23 cellular contexts compared by ENCODE assay signal in the genomic region with DNA sequence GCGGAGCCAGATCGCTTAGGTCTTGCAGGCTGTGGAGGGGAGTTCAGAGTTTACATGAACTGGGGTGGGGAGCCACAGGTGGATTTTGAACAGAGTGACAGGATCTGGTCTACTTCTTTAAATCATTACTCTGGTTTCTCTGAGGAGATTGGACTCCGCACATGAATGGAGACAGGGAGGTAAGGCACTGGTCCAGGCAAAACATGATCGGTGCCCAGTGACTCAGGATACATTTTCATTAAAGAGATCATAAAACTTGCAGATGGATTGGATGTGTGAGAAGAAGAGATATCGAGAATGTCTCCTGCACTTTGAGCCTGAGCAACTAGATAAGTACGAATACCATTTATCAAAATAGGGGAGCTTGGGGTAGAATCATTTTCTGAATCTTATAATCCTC.
DNase-seq lines count a peak whose midpoint lies in the region; TF ChIP-seq lines count a peak whose summit lies in the region.
"Had no signal": no experiment of that assay in that cellular context is flagged by ENCODE, and none has a peak within 500 bp of the region (broad histone marks: within the 10 kb centered on the region; RNA-seq: fewer than 3 reads in every experiment).

No MANE protein-coding gene starts in this region.

- peak; percentile 44 for DNase-seq in astrocyte of the hippocampus (ENCODE audit: low read depth, low spot score)
- peak; percentile 43 for DNase-seq in fibroblast of mammary gland (ENCODE audit: low read depth)
- no peak for DNase-seq in osteocyte (ENCODE audit: extremely low spot score, unreplicated experiment)
- DNase-seq in neural progenitor cell (ENCODE audit: low spot score) = no peak
- no peak for DNase-seq in SKM-1 (lab: John Stamatoyannopoulos, UW; ENCODE audit: unreplicated experiment)
- no peak for DNase-seq in left ventricle myocardium inferior
- DNase-seq in KBM-7 = no peak
- DNase-seq: AML-193; CD4-positive, alpha-beta T cell; DMS53; NCI-H1092; NCI-H1417 treated with DMSO at 0.1 percent for 48 hours; NCI-H1694 treated with DMSO at 0.1 percent for 48 hours; NCI-H2081 treated with DMSO at 0.1 percent for 48 hours; NCI-H446; NCI-H526; NCI-H82; SHP77 had no signal

- no peak overlapping the region for H3K27ac ChIP-seq in neural progenitor cell
- H3K27ac ChIP-seq in left ventricle myocardium inferior (replicated peaks) = no peak overlapping the region
- H3K27ac ChIP-seq: A549; BLaER1 treated with 17β-estradiol and CSF1 and Interleukin-3, amounts not matched to agents 10 nM and 100 nM; HL-60; RWPE1 had no signal

- no peak overlapping the region for H3K4me3 ChIP-seq in fibroblast of mammary gland (ENCODE audit: control insufficient read depth, low read depth, low read length)
- no peak overlapping the region for H3K4me3 ChIP-seq in neural progenitor cell
- H3K4me3 ChIP-seq in left ventricle myocardium inferior = no peak overlapping the region
- H3K4me3 ChIP-seq: A549; BLaER1 treated with 17β-estradiol and CSF1 and Interleukin-3, amounts not matched to agents 10 nM and 100 nM had no signal

- H3K36me3 ChIP-seq in neural progenitor cell (no peaks in the 10 kb centered on the region), left ventricle myocardium inferior (no peaks in the 10 kb centered on the region)
- H3K36me3 ChIP-seq: BLaER1 treated with 17β-estradiol and CSF1 and Interleukin-3, amounts not matched to agents 10 nM and 100 nM had no signal

- H2AFZ ChIP-seq in neural progenitor cell (replicated peaks) = no peak overlapping the region

- intact Hi-C loops in left ventricle myocardium inferior (cut with micrococcal nuclease) = loop anchor here (10.0 kb wide), 1 partner anchor 731 kb away; no protein-coding TSS in a partner anchor

- H3K4me2 ChIP-seq in neural progenitor cell = no peak overlapping the region
- H3K4me2 ChIP-seq: A549; BLaER1 treated with 17β-estradiol and CSF1 and Interleukin-3, amounts not matched to agents 10 nM and 100 nM had no signal

- H3K27ac Mint-ChIP-seq in osteocyte (ENCODE audit: unreplicated experiment) (peak overlapping the region; percentile 83), neural progenitor cell (no peak overlapping the region)
- H3K27ac Mint-ChIP-seq: CD4-positive, alpha-beta T cell; IgD-negative memory B cell had no signal

- H3K4me3 Mint-ChIP-seq in osteocyte (ENCODE audit: unreplicated experiment) (no peak overlapping the region), neural progenitor cell (no peak overlapping the region)
- H3K4me3 Mint-ChIP-seq: CD4-positive, alpha-beta T cell; IgD-negative memory B cell had no signal

- no peaks in the 10 kb centered on the region for H3F3A ChIP-seq in neural progenitor cell (ENCODE audit: low read depth)

- no peaks in the 10 kb centered on the region for H4K20me1 ChIP-seq in neural progenitor cell (ENCODE audit: low read depth)
- H4K20me1 ChIP-seq: BLaER1 treated with 17β-estradiol and CSF1 and Interleukin-3, amounts not matched to agents 10 nM and 100 nM had no signal

- H3K79me2 ChIP-seq in neural progenitor cell (ENCODE audit: low read depth) = no peaks in the 10 kb centered on the region

- no peaks in the 10 kb centered on the region for H3K4me1 ChIP-seq in neural progenitor cell
- peaks cover 38% of the 10 kb centered on the region for H3K4me1 ChIP-seq in left ventricle myocardium inferior
- H3K4me1 ChIP-seq: A549; BLaER1 treated with 17β-estradiol and CSF1 and Interleukin-3, amounts not matched to agents 10 nM and 100 nM had no signal

- H3K9me3 Mint-ChIP-seq in osteocyte (ENCODE audit: unreplicated experiment) (no peaks in the 10 kb centered on the region), neural progenitor cell (no peaks in the 10 kb centered on the region)
- H3K9me3 Mint-ChIP-seq: CD4-positive, alpha-beta T cell; IgD-negative memory B cell had no signal

- no peak for TF ChIP-seq CTCF in fibroblast of mammary gland (conservative IDR thresholded peaks at IDR 0.05; ENCODE audit: control insufficient read depth, insufficient read depth, low read depth, low read length)
- no peak for TF ChIP-seq CTCF in osteocyte (IDR thresholded peaks at IDR 0.05)
- TF ChIP-seq CTCF in neural progenitor cell (IDR thresholded peaks at IDR 0.05) = no peak
- no peak for TF ChIP-seq CTCF in left ventricle myocardium inferior (IDR thresholded peaks at IDR 0.05; ENCODE audit: borderline replicate concordance)

- H3K27me3 Mint-ChIP-seq in osteocyte (ENCODE audit: unreplicated experiment) (no peaks in the 10 kb centered on the region), neural progenitor cell (ENCODE audit: insufficient read depth, low read depth) (no peaks in the 10 kb centered on the region)

- no peaks in the 10 kb centered on the region for H3K27me3 ChIP-seq in neural progenitor cell
- H3K27me3 ChIP-seq in left ventricle myocardium inferior (ENCODE audit: low read depth) = no peaks in the 10 kb centered on the region
- H3K27me3 ChIP-seq: BLaER1 treated with 17β-estradiol and CSF1 and Interleukin-3, amounts not matched to agents 10 nM and 100 nM had no signal

- in situ Hi-C loops in KBM-7 (cut with MboI; ENCODE audit: low pct_unique_long_range_greater_than_20kb, low sequenced_read_pairs) = no loop called here

- H3K36me3 Mint-ChIP-seq in osteocyte (ENCODE audit: unreplicated experiment) (peaks cover 62% of the 10 kb centered on the region), neural progenitor cell (no peaks in the 10 kb centered on the region)
- H3K36me3 Mint-ChIP-seq: IgD-negative memory B cell had no signal

- H3K9me3 ChIP-seq in neural progenitor cell (ENCODE audit: low read depth) = no peaks in the 10 kb centered on the region
- no peaks in the 10 kb centered on the region for H3K9me3 ChIP-seq in left ventricle myocardium inferior (replicated peaks)
- H3K9me3 ChIP-seq: A549; BLaER1 treated with 17β-estradiol and CSF1 and Interleukin-3, amounts not matched to agents 10 nM and 100 nM had no signal

- H3K9ac ChIP-seq in neural progenitor cell = no peak overlapping the region
- H3K9ac ChIP-seq: BLaER1 treated with 17β-estradiol and CSF1 and Interleukin-3, amounts not matched to agents 10 nM and 100 nM had no signal

- H3K4me1 Mint-ChIP-seq in osteocyte (ENCODE audit: unreplicated experiment) (peaks cover 84% of the 10 kb centered on the region), neural progenitor cell (no peaks in the 10 kb centered on the region)
- H3K4me1 Mint-ChIP-seq: IgD-negative memory B cell had no signal

Comparison
In these comparisons a context has a peak if more than half of its experiments do, and no peak if none do; other contexts are left out.
1. DNase-seq: peak in astrocyte of the hippocampus (single experiment) and fibroblast of mammary gland (single experiment); none in osteocyte (single experiment), neural progenitor cell (single experiment), SKM-1 (single experiment), left ventricle myocardium inferior (single experiment) and KBM-7 (single experiment).